11 cellular contexts compared by ENCODE assay signal in genomic region chr5:41334758-41335157, GRCh38.
A peak's percentile ranks its signal among the peaks of the same experiment; 100 is the strongest.
DNase-seq lines count a peak whose midpoint lies in the region; ATAC-seq and TF ChIP-seq lines count a peak whose summit lies in the region.
"Had no signal": no experiment of that assay in that cellular context is flagged by ENCODE, and none has a peak within 500 bp of the region (broad histone marks: within the 10 kb centered on the region; RNA-seq: fewer than 3 reads in every experiment).

No MANE protein-coding gene starts in this region.

- 40 to 65% (median 52%) methylated on average over 5 of the region's 5 CpGs for WGBS in stomach, 5 donors

- peak overlapping the region; percentile 72 for H3K4me2 ChIP-seq in KMS-11

- H3K27ac Mint-ChIP-seq in activated naive CD4-positive, alpha-beta T cell treated with anti-CD3 and anti-CD28 coated beads, Interleukin-2, amount 10 ng/mL, durations not matched to agents 7 days and 5 days, result no peak overlapping the region
- H3K27ac Mint-ChIP-seq: activated T-helper 2 cell treated with anti-CD3 and anti-CD28 coated beads, Interferon-gamma antibody, Interleukin-2, Interleukin-4, amounts not matched to agents 10 μg/mL and 5 μg/mL and 100 μg/mL, durations not matched to agents 14 hours and 24 hours and 36 hours; B cell; naive thymus-derived CD8-positive, alpha-beta T cell had no signal

- H3K36me3 ChIP-seq in KMS-11 (ENCODE audit: insufficient read depth), result no peaks in the 10 kb centered on the region
- H3K36me3 ChIP-seq in stomach, result no peaks in the 10 kb centered on the region

- no peaks in the 10 kb centered on the region for H3K36me3 Mint-ChIP-seq in activated naive CD4-positive, alpha-beta T cell treated with anti-CD3 and anti-CD28 coated beads, Interleukin-2, amount 10 ng/mL, durations not matched to agents 7 days and 5 days
- H3K36me3 Mint-ChIP-seq: naive thymus-derived CD8-positive, alpha-beta T cell had no signal

- peak; percentile 78 for ATAC-seq in GM21526 (IDR thresholded peaks at IDR 0.05; ENCODE audit: low FRiP score, unreplicated experiment)
- ATAC-seq in GM19035 (IDR thresholded peaks at IDR 0.05; ENCODE audit: unreplicated experiment), result no peak
- ATAC-seq: naive thymus-derived CD8-positive, alpha-beta T cell had no signal

- no peaks in the 10 kb centered on the region for H3K4me1 Mint-ChIP-seq in activated naive CD4-positive, alpha-beta T cell treated with anti-CD3 and anti-CD28 coated beads, Interleukin-2, amount 10 ng/mL, durations not matched to agents 7 days and 5 days
- H3K4me1 Mint-ChIP-seq: B cell; naive thymus-derived CD8-positive, alpha-beta T cell had no signal

- peak in 9 of 14 donors; percentile 4 to 47 (median 19) for DNase-seq in C1 segment of cervical spinal cord (lab: John Stamatoyannopoulos, UW)
- peak in 36 of 51 donors; percentile 1 to 66 (median 18) for DNase-seq in hypothalamus (lab: John Stamatoyannopoulos, UW)
- DNase-seq in stomach, result no peak
- no peak for DNase-seq in activated naive CD4-positive, alpha-beta T cell treated with anti-CD3 and anti-CD28 coated beads, Interleukin-2, amount 10 ng/mL, durations not matched to agents 7 days and 5 days
- no peak for DNase-seq in GM10248 (ENCODE audit: extremely low spot score)
- DNase-seq: naive thymus-derived CD8-positive, alpha-beta T cell had no signal

- no peak for TF ChIP-seq EP300 in stomach (IDR thresholded peaks at IDR 0.05)

- H3K27me3 Mint-ChIP-seq in activated naive CD4-positive, alpha-beta T cell treated with anti-CD3 and anti-CD28 coated beads, Interleukin-2, amount 10 ng/mL, durations not matched to agents 7 days and 5 days, result no peaks in the 10 kb centered on the region
- H3K27me3 Mint-ChIP-seq: B cell; naive thymus-derived CD8-positive, alpha-beta T cell had no signal

- POLR2A ChIA-PET in GM10248 (lab: Yijun Ruan, JAX), result no interaction called here

- no peaks in the 10 kb centered on the region for H3K9me3 ChIP-seq in stomach

- H3K79me2 ChIP-seq in KMS-11 (ENCODE audit: insufficient read depth, low read depth), result no peaks in the 10 kb centered on the region

- no peak overlapping the region for H3K9ac ChIP-seq in KMS-11

- TF ChIP-seq CTCF in KMS-11 (conservative IDR thresholded peaks at IDR 0.05; ENCODE audit: low read depth, low read length), result no peak
- no peak for TF ChIP-seq CTCF in stomach (IDR thresholded peaks at IDR 0.05)
- no peak for TF ChIP-seq CTCF in GM10248 (IDR thresholded peaks at IDR 0.05; ENCODE audit: control extremely low read depth, extremely low read depth, low read depth, missing control alignments)

- no peaks in the 10 kb centered on the region for H3K27me3 ChIP-seq in KMS-11 (ENCODE audit: insufficient read depth, low read depth)
- H3K27me3 ChIP-seq in stomach, result no peaks in the 10 kb centered on the region

- H3K4me1 ChIP-seq in KMS-11 (ENCODE audit: low read depth, poor library complexity, severe bottlenecking), result peaks cover 25% of the 10 kb centered on the region
- H3K4me1 ChIP-seq in stomach, result peaks cover 0 to 16% (median 2%) of the 10 kb centered on the region in 4 donors

- H3K27ac ChIP-seq in KMS-11, result peak overlapping the region; percentile 22; the same call in 1 of the 2 replicates
- no peak overlapping the region for H3K27ac ChIP-seq in stomach

- no peak overlapping the region for H3K4me3 Mint-ChIP-seq in activated naive CD4-positive, alpha-beta T cell treated with anti-CD3 and anti-CD28 coated beads, Interleukin-2, amount 10 ng/mL, durations not matched to agents 7 days and 5 days
- H3K4me3 Mint-ChIP-seq: B cell; naive thymus-derived CD8-positive, alpha-beta T cell had no signal

- no peaks in the 10 kb centered on the region for H3K9me3 Mint-ChIP-seq in activated naive CD4-positive, alpha-beta T cell treated with anti-CD3 and anti-CD28 coated beads, Interleukin-2, amount 10 ng/mL, durations not matched to agents 7 days and 5 days
- H3K9me3 Mint-ChIP-seq: activated T-helper 2 cell treated with anti-CD3 and anti-CD28 coated beads, Interferon-gamma antibody, Interleukin-2, Interleukin-4, amounts not matched to agents 10 μg/mL and 5 μg/mL and 100 μg/mL, durations not matched to agents 14 hours and 24 hours and 36 hours had no signal

- CTCF ChIA-PET in activated naive CD4-positive, alpha-beta T cell treated with anti-CD3 and anti-CD28 coated beads, Interleukin-2, amount 10 ng/mL, durations not matched to agents 7 days and 5 days (lab: Charles Lee), result no interaction called here
- CTCF ChIA-PET in GM10248 (lab: Yijun Ruan, JAX), result no interaction called here

- H2AFZ ChIP-seq in KMS-11 (ENCODE audit: low read depth), result peak overlapping the region; percentile 34

- no peak for TF ChIP-seq POLR2A in stomach (IDR thresholded peaks at IDR 0.05)

- H3K4me3 ChIP-seq in KMS-11 (IDR thresholded peaks at IDR 0.05; ENCODE audit: insufficient read depth, low read depth, low read length), result no peak overlapping the region
- H3K4me3 ChIP-seq in stomach, result no peak overlapping the region

- intact Hi-C loops in stomach (cut with DNase I; ENCODE audit: low total_unique reads), result no loop called here

- no peaks in the 10 kb centered on the region for H4K20me1 ChIP-seq in KMS-11 (ENCODE audit: insufficient read depth)

Comparison
In these comparisons a context has a peak if more than half of its experiments do, and no peak if none do; other contexts are left out.
1. DNase-seq: peak in C1 segment of cervical spinal cord (9 of 14) and hypothalamus (36 of 51); none in stomach (single experiment), activated naive CD4-positive, alpha-beta T cell treated with anti-CD3 and anti-CD28 coated beads, Interleukin-2, amount 10 ng/mL, durations not matched to agents 7 days and 5 days (single experiment) and GM10248 (single experiment).